Comparison of ENCODE assay signal across 8 cellular contexts in the genomic region with DNA sequence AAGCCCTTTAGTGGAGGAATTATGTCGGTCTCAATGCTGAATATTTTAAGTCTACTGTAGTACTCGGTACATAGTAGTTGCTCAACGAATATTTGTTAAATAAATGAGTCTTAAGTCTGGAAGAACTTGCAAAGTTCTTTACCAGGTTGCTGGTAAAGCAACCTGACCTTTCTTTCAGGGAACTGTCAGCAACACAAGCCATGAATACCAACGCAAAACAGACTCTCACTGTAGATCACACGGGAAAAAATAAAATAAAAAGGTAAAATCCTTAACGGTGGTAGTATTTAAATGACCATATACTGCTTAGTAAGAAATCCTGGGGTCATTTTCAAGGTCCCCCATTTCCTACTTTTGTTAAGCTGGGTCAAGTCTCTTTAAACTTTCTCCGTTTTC. TPM values are rescaled to one million over a fixed set of nuclear protein-coding genes. Genes with fewer than 3 reads are reported as not detected.
DNase-seq lines count a peak whose midpoint lies in the region; ATAC-seq, FAIRE-seq and TF ChIP-seq lines count a peak whose summit lies in the region.

No MANE protein-coding gene starts in this region.

- H3K9me3 ChIP-seq in Loucy (ENCODE audit: insufficient read depth, low read depth, low read length) (no peaks in the 10 kb centered on the region), H1 (ENCODE audit: insufficient read depth in 2 of 2, low read depth in 1 of 2, low read length in 1 of 2) (peaks cover 7 to 15% of the 10 kb centered on the region in 2 experiments; a peak in 2 of 4 replicates), osteoblast (ENCODE audit: low read depth, low read length) (no peaks in the 10 kb centered on the region)

- no peak for ATAC-seq in HG03108 (IDR thresholded peaks at IDR 0.05; ENCODE audit: unreplicated experiment)

- no peaks in the 10 kb centered on the region for H3K9me3 Mint-ChIP-seq in activated naive CD4-positive, alpha-beta T cell treated with anti-CD3 and anti-CD28 coated beads for 36 hours

- no peaks in the 10 kb centered on the region for H3K9me2 ChIP-seq in Loucy (replicated peaks; ENCODE audit: low read depth, low read length)

- FAIRE-seq in H1 (lab: Jason Lieb, UNC), result no peak

- no peak overlapping the region for H4K5ac ChIP-seq in H1 (ENCODE audit: insufficient read length, low read depth, low read length)

- no peaks in the 10 kb centered on the region for H3K79me1 ChIP-seq in H1 (ENCODE audit: low read depth, low read length)

- H2BK120ac ChIP-seq in H1 (replicated peaks; ENCODE audit: low read depth, low read length), result no peak overlapping the region

- WGBS in H1 (ENCODE audit: extremely low coverage in 1 of 2, insufficient coverage in 1 of 2, insufficient read length in 1 of 2, insufficient replicate concordance in 2 of 2, low coverage in 1 of 2, low lambda C conversion rate in 2 of 2, missing lambda C conversion rate in 1 of 2), 2 experiments, result 73% methylated on average over 7 of the region's 7 CpGs; no CpG with 5 or more reads in 1 of the 2 experiments

- TF ChIP-seq RAD21 in H1 (IDR thresholded peaks at IDR 0.05 in 1 of 2, conservative IDR thresholded peaks at IDR 0.05 in 1 of 2; ENCODE audit: low read depth in 2 of 2, low read length in 2 of 2), result no peak

- H4K8ac ChIP-seq in H1 (ENCODE audit: extremely low read depth, insufficient read depth, low read length), result no peak overlapping the region

- H3K4me1 Mint-ChIP-seq in activated naive CD4-positive, alpha-beta T cell treated with anti-CD3 and anti-CD28 coated beads for 36 hours (ENCODE audit: low read depth), result peaks cover 23% of the 10 kb centered on the region

- TF ChIP-seq POLR2A in H1 (IDR thresholded peaks at IDR 0.05; ENCODE audit: control extremely low read depth in 1 of 2, low read depth in 2 of 2, low read length in 2 of 2), result no peak

- peaks cover 4% of the 10 kb centered on the region for H3K36me3 Mint-ChIP-seq in activated naive CD4-positive, alpha-beta T cell treated with anti-CD3 and anti-CD28 coated beads for 36 hours (ENCODE audit: low read depth)

- no peaks in the 10 kb centered on the region; the same call in 1 of the 2 replicates for H3K79me2 ChIP-seq in Loucy (ENCODE audit: insufficient read depth, low read length)
- H3K79me2 ChIP-seq in H1 (ENCODE audit: control insufficient read depth in 1 of 2, insufficient read depth in 2 of 2, low read length in 2 of 2), result no peaks in the 10 kb centered on the region
- no peaks in the 10 kb centered on the region for H3K79me2 ChIP-seq in osteoblast (ENCODE audit: insufficient read depth, low read length)

- H3K23me2 ChIP-seq in H1 (ENCODE audit: low read depth, low read length), result no peaks in the 10 kb centered on the region

- H3K23ac ChIP-seq in H1 (ENCODE audit: insufficient read length), result no peak overlapping the region

- H3K27ac Mint-ChIP-seq in activated naive CD4-positive, alpha-beta T cell treated with anti-CD3 and anti-CD28 coated beads for 36 hours, result peak overlapping the region; percentile 92

- no peaks in the 10 kb centered on the region for H3K36me3 ChIP-seq in Loucy (ENCODE audit: insufficient read depth, low read length)
- no peaks in the 10 kb centered on the region for H3K36me3 ChIP-seq in H1 (ENCODE audit: control insufficient read depth in 2 of 4, insufficient read depth in 4 of 4, low read length in 3 of 4)
- no peaks in the 10 kb centered on the region for H3K36me3 ChIP-seq in osteoblast (ENCODE audit: insufficient read depth, low read length)

- DNase-seq in activated naive CD4-positive, alpha-beta T cell treated with anti-CD3 and anti-CD28 coated beads for 36 hours, result no peak
- DNase-seq in activated naive CD4-positive, alpha-beta T cell treated with Interleukin-2 at 50 U/mL for 16 hours, result no peak
- no peak for DNase-seq in H1 (ENCODE audit: low read depth in 1 of 2, low spot score in 2 of 2)
- DNase-seq in osteoblast (ENCODE audit: insufficient read length, low spot score, missing footprints), result peak; percentile 62
- no peak for DNase-seq in NCI-H82 (lab: John Stamatoyannopoulos, UW)
- no peak for DNase-seq in activated CD4-positive, CD25-positive, alpha-beta regulatory T cell treated with anti-CD3 and anti-CD28 coated beads, Interleukin-2, amount 50 U/mL, for 72 hours

- H2BK5ac ChIP-seq in H1 (ENCODE audit: low read depth, low read length), result no peak overlapping the region

- no peak for TF ChIP-seq EP300 in H1 (IDR thresholded peaks at IDR 0.05; ENCODE audit: borderline replicate concordance in 1 of 2, low read depth in 2 of 2, low read length in 2 of 2)

- H4K91ac ChIP-seq in H1 (replicated peaks; ENCODE audit: insufficient read length, low read length), result no peak overlapping the region

- H2AFZ ChIP-seq in Loucy (ENCODE audit: low read length) (peak overlapping the region; percentile 99), H1 (ENCODE audit: low read length) (peak overlapping the region; percentile 71), osteoblast (ENCODE audit: low read length) (peak overlapping the region; percentile 92)

- H2AK5ac ChIP-seq in H1 (ENCODE audit: low read depth, low read length), result no peak overlapping the region

- H3K27me3 ChIP-seq in Loucy (ENCODE audit: insufficient read depth, low read length, poor library complexity, severe bottlenecking) (peaks cover 2% of the 10 kb centered on the region), H1 (replicated peaks in 1 of 4; ENCODE audit: control insufficient read depth in 3 of 4, extremely low read depth in 1 of 4, insufficient read depth in 3 of 4, low read length in 3 of 4) (no peaks in the 10 kb centered on the region), osteoblast (ENCODE audit: insufficient read depth, low read length) (no peaks in the 10 kb centered on the region)

- no peak overlapping the region for H2BK15ac ChIP-seq in H1 (ENCODE audit: low read length)

- CTCF ChIA-PET in activated naive CD4-positive, alpha-beta T cell treated with anti-CD3 and anti-CD28 coated beads for 36 hours (lab: Charles Lee), result no interaction called here
- CTCF ChIA-PET in H1 (lab: Charles Lee; ENCODE audit: partially characterized antibody), result interaction anchor here (1.4 kb wide), 1 partner anchor 698 kb away, joined by 3 read pairs; no protein-coding TSS in a partner anchor

- no peak overlapping the region for H3K27ac ChIP-seq in H1 (ENCODE audit: low read depth, low read length)
- peak overlapping the region; percentile 90 for H3K27ac ChIP-seq in osteoblast (ENCODE audit: low read depth, low read length)

- H3K27me3 Mint-ChIP-seq in activated naive CD4-positive, alpha-beta T cell treated with anti-CD3 and anti-CD28 coated beads for 36 hours (ENCODE audit: low read depth), result peaks cover 3% of the 10 kb centered on the region

- H4K20me1 ChIP-seq in Loucy (ENCODE audit: insufficient read depth, low read length, poor library complexity, severe bottlenecking), result no peaks in the 10 kb centered on the region
- no peaks in the 10 kb centered on the region for H4K20me1 ChIP-seq in H1 (replicated peaks in 1 of 2; ENCODE audit: control insufficient read depth in 1 of 2, insufficient read depth in 2 of 2, low read length in 2 of 2)
- no peaks in the 10 kb centered on the region for H4K20me1 ChIP-seq in osteoblast (ENCODE audit: insufficient read depth, low read length)

- H3K4me1 ChIP-seq in Loucy (ENCODE audit: insufficient read depth, low read length, poor library complexity, severe bottlenecking) (peaks cover 28% of the 10 kb centered on the region), H1 (replicated peaks in 1 of 4; ENCODE audit: control insufficient read depth in 3 of 4, insufficient read depth in 4 of 4, low read length in 3 of 4) (no peaks in the 10 kb centered on the region), osteoblast (ENCODE audit: insufficient read depth, low read length) (peaks cover 11% of the 10 kb centered on the region)

- no peaks in the 10 kb centered on the region for H3F3A ChIP-seq in Loucy (ENCODE audit: low read depth)

- H3K9ac ChIP-seq in Loucy (ENCODE audit: low read depth, low read length, poor library complexity, severe bottlenecking) (peak overlapping the region; percentile 74), H1 (replicated peaks in 1 of 4; ENCODE audit: extremely low read depth in 1 of 4, low read depth in 3 of 4, low read length in 3 of 4) (no peak overlapping the region)

- H2BK20ac ChIP-seq in H1 (ENCODE audit: low read length), result no peak overlapping the region

- H3K4me3 ChIP-seq in Loucy (ENCODE audit: low read length, poor library complexity, severe bottlenecking), result peak overlapping the region; percentile 82
- peak overlapping the region; percentile 55 to 72 (median 68); a peak in 6 of 8 replicates for H3K4me3 ChIP-seq in H1 (ENCODE audit: extremely low read depth in 1 of 4, insufficient read depth in 2 of 4, low read depth in 3 of 4, low read length in 4 of 4)
- H3K4me3 ChIP-seq in osteoblast (ENCODE audit: insufficient read depth, low read length), result peak overlapping the region; percentile 79

- no peak overlapping the region for H2BK12ac ChIP-seq in H1 (ENCODE audit: low read depth, low read length)

- no peak overlapping the region for H3K56ac ChIP-seq in H1 (replicated peaks; ENCODE audit: insufficient read length, low read depth, low read length)

- H3K14ac ChIP-seq in H1 (ENCODE audit: insufficient read length), result no peak overlapping the region

- intact Hi-C loops in activated naive CD4-positive, alpha-beta T cell treated with anti-CD3 and anti-CD28 coated beads for 36 hours (cut with micrococcal nuclease), result loop anchor here (1.0 to 5.0 kb wide), 9 partner anchors 103 to 1001 kb away; partner anchors contain the start of genes ARHGAP5, DTD2, G2E3 and HEATR5A

- H3K4me3 Mint-ChIP-seq in activated naive CD4-positive, alpha-beta T cell treated with anti-CD3 and anti-CD28 coated beads for 36 hours, result peak overlapping the region; percentile 96

- no peak overlapping the region for H3K18ac ChIP-seq in H1 (ENCODE audit: extremely low read depth, low read length)

- H3K4me2 ChIP-seq in Loucy (ENCODE audit: low read depth, low read length, poor library complexity, severe bottlenecking), result peak overlapping the region; percentile 69
- peak overlapping the region; percentile 60 to 73; a peak in 3 of 4 replicates for H3K4me2 ChIP-seq in H1 (ENCODE audit: insufficient read depth in 1 of 2, low read depth in 2 of 2, low read length in 2 of 2)
- H3K4me2 ChIP-seq in osteoblast (ENCODE audit: insufficient read depth, low read length), result peak overlapping the region; percentile 85

- POLR2A ChIA-PET in H1 (lab: Charles Lee; ENCODE audit: partially characterized antibody), result interaction anchor here (0.6 to 0.8 kb wide), 2 partner anchors 9 to 321 kb away, joined by 3 to 4 read pairs; no protein-coding TSS in a partner anchor

- no peak overlapping the region for H3K4ac ChIP-seq in H1 (replicated peaks; ENCODE audit: insufficient read length, low read depth, low read length)

- TF ChIP-seq CTCF in Loucy (conservative IDR thresholded peaks at IDR 0.05; ENCODE audit: low read length) (no peak), H1 (IDR thresholded peaks at IDR 0.05; ENCODE audit: control extremely low read depth in 1 of 3, insufficient read depth in 1 of 3, low read depth in 1 of 3, low read length in 3 of 3) (no peak), osteoblast (IDR thresholded peaks at IDR 0.05; ENCODE audit: extremely low read depth, low read depth, low read length) (no peak)

RNA-seq across cellular contexts. Expression of gene NUBPL, which starts 0.4 kb away (rescaled TPM):
- 10 to 100 TPM; 11.5 to 13.5 TPM for total RNA-seq in activated naive CD4-positive, alpha-beta T cell treated with anti-CD3 and anti-CD28 coated beads for 36 hours
- total RNA-seq in H1 (2021; fragmentation: NEBNext Ultra II Directional; extraction: Animal tissue kit (Norgen Biotek cat#: 25700)), result 6.8 and 9.2 TPM in 2 replicates
- polyA plus RNA-seq in H1 (2011; rRNA removed), result 1.3 and 1.6 TPM in 2 replicates
- polyA plus RNA-seq in H1 (2011; cell fraction: cytosol; rRNA removed), result 2.4 TPM
- 0.80 TPM for polyA plus RNA-seq in H1 (2011; cell fraction: nucleus; rRNA removed)
- 2.3 to 3.8 TPM (median 3.3 TPM) in 4 replicates for polyA plus RNA-seq in H1 (2012, experiment 1 of 2)
- 0.50 TPM for polyA plus RNA-seq in H1 (2012, experiment 2 of 2)
- polyA plus RNA-seq in H1 (2013, experiment 1 of 2), result 5.8 TPM
- polyA plus RNA-seq in H1 (2013, experiment 2 of 2), result 5.3 TPM
- polyA minus RNA-seq in H1 (2011; rRNA and poly(A)+ RNA removed), result 4.3 and 5.4 TPM in 2 replicates
- 2.1 TPM for polyA minus RNA-seq in H1 (2011; cell fraction: cytosol; rRNA and poly(A)+ RNA removed)
- polyA minus RNA-seq in H1 (2011; cell fraction: nucleus; rRNA and poly(A)+ RNA removed), result 4.3 TPM
- 11.6 and 14.1 TPM in 2 replicates for total RNA-seq in osteoblast
